ENCODE assay signal across 1 cellular context in genomic region chr7:21128418-21128817, GRCh38.
TF ChIP-seq lines count a peak whose summit lies in the region.

No MANE protein-coding gene starts in this region.

TF ChIP-seq in GM23338, 12 proteins besides CTCF, POLR2A, EP300 and RAD21 (continued from another document):
- TF ChIP-seq ZNF462 (CRISPR knock-in tag; IDR thresholded peaks at IDR 0.05): no peak
- TF ChIP-seq POLR2AphosphoS5 (IDR thresholded peaks at IDR 0.05; ENCODE audit: low read depth): no peak
- TF ChIP-seq ETS1 (IDR thresholded peaks at IDR 0.05): no peak
TF ChIP-seq in GM23338: peak in this region for 0.
